Comparison of ENCODE assay signal across 8 cellular contexts in the genomic region with DNA sequence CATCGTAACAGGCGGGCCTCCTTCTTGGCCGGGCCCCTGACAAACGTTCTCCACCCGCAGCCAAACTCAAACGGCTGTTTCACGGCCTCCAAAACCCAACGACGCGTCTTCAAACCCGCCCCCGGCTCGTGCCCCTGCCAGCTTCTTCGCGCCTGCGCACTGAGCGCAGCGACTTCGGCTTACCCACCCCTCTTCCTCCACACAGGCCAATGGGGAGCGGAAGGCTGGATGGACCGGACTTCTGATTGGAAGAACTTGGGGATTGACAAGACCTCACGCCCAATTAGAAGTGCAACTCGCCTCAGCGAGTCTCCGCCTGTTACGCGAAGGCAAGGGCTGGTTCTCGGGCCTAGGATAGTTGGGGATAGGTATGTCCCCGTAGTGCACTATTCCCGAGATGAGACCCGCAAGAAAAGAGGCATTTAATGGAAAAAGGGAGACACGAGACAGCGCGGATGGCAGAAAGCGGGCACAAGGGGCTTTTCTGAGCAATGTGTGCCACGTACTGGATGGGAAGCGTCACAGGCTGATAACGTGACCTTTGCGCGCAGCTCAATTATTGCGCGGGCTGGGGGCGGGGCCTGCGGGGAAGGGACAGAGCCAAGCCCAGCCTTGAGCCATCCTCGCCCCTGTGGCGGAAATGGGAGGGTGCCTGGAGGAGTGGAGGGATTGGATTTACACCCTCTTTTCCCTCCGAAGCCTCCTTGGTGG. TPM values are rescaled to one million over a fixed set of nuclear protein-coding genes. Genes with fewer than 3 reads are reported as not detected.
A peak's percentile ranks its signal among the peaks of the same experiment; 100 is the strongest.
DNase-seq lines count a peak whose midpoint lies in the region; FAIRE-seq and TF ChIP-seq lines count a peak whose summit lies in the region.

A gene (minus strand): TSS at position 111 of the 711 bp plus-strand sequence. CDS start 108 bp downstream, at position 3.

- peaks cover 35 to 40% of the 10 kb centered on the region in 2 experiments for H3K4me1 ChIP-seq in neutrophil (ENCODE audit: control insufficient read depth in 1 of 2, insufficient read depth in 1 of 2, low read depth in 1 of 2, low read length in 1 of 2)

- no peaks in the 10 kb centered on the region for H3K9me3 Mint-ChIP-seq in HFFc6

- H3K27ac Mint-ChIP-seq in HFFc6: no peak within 1 kb of the TSS

- H3K27ac ChIP-seq in neutrophil (peak within 1 kb of the TSS; percentile 92), substantia nigra (ENCODE audit: low read depth, low read length, poor library complexity, severe bottlenecking) (peak within 1 kb of the TSS; percentile 99)

- H3K4me3 Mint-ChIP-seq in HFFc6: no peak within 1 kb of the TSS

- TF ChIP-seq CTCF in GM06990 (IDR thresholded peaks at IDR 0.05; ENCODE audit: insufficient read depth, low read length, poor library complexity, severe bottlenecking) (no peak), HFFc6 (IDR thresholded peaks at IDR 0.05) (no peak), neutrophil (IDR thresholded peaks at IDR 0.05) (no peak)

- no peaks in the 10 kb centered on the region; the same call in 1 of the 2 replicates for H3K36me3 ChIP-seq in GM06990 (ENCODE audit: control insufficient read depth, insufficient read depth, low read length)
- H3K36me3 ChIP-seq in neutrophil: no peaks in the 10 kb centered on the region

- peaks cover 29% of the 10 kb centered on the region for H3K4me1 Mint-ChIP-seq in HFFc6 (ENCODE audit: low read depth)

- H3K27me3 ChIP-seq in GM06990 (replicated peaks; ENCODE audit: control insufficient read depth, insufficient read depth, low read length) (no peaks in the 10 kb centered on the region), neutrophil (peaks cover 42% of the 10 kb centered on the region)

- peak; percentile 96 for DNase-seq in GM06990 (ENCODE audit: extremely low read depth, insufficient read length)
- peak; percentile 100 for DNase-seq in HFFc6
- peak; percentile 100 for DNase-seq in NAMALWA (ENCODE audit: low spot score)
- DNase-seq in SK-MEL-5 (ENCODE audit: low read depth, low spot score): peak; percentile 100
- peak; percentile 97 for DNase-seq in activated naive CD4-positive, alpha-beta T cell treated with Interleukin-2 at 50 U/mL for 16 hours
- peak; percentile 83 to 91 for DNase-seq in frontal cortex (ENCODE audit: low spot score in 2 of 2)
- peak; percentile 82 to 100 (median 97) for DNase-seq in substantia nigra (lab: John Stamatoyannopoulos, UW)

- H3K4me3 ChIP-seq in GM06990 (replicated peaks; ENCODE audit: low read depth, low read length) (peak within 1 kb of the TSS; percentile 84), neutrophil (ENCODE audit: low read depth in 1 of 2, low read length in 1 of 2) (peak within 1 kb of the TSS; percentile 88 to 97)

- in situ Hi-C loops in SK-MEL-5 (cut with HindIII; ENCODE audit: low pct_unique_long_range_greater_than_20kb, low sequenced_read_pairs): no loop called here

- H3K27me3 Mint-ChIP-seq in HFFc6 (ENCODE audit: insufficient read depth): peaks cover 4% of the 10 kb centered on the region

- peaks cover 8% of the 10 kb centered on the region; the same call in 1 of the 2 replicates for H3K36me3 Mint-ChIP-seq in HFFc6 (ENCODE audit: low read depth)

- H3K9me3 ChIP-seq in neutrophil: no peaks in the 10 kb centered on the region

- no peak for FAIRE-seq in frontal cortex (lab: Jason Lieb, UNC)

RNA-seq across cellular contexts. Expression of the gene that starts here (rescaled TPM):
- total RNA-seq in HFFc6 (2021; fragmentation: NEBNext Ultra II Directional; extraction: Animal tissue kit (Norgen Biotek cat#: 25700)): 100 to 1,000 TPM; 218 to 254 (median 240) TPM
- 105 and 108 TPM in 2 replicates for total RNA-seq in SK-MEL-5 (2014; rRNA removed; shearing (Covaris generic))
- polyA plus RNA-seq in SK-MEL-5 (2015; cell fraction: cytosol; rRNA removed): 226 and 249 TPM in 2 replicates
- polyA plus RNA-seq in SK-MEL-5 (2015; cell fraction: nucleus; rRNA removed): 38.1 and 62.3 TPM in 2 replicates
- 92.9 TPM for total RNA-seq in frontal cortex

Comparison
In these comparisons a context has a peak if more than half of its experiments do, and no peak if none do; other contexts are left out.
1. Peak in every context shown above with its lines: DNase-seq, H3K4me3 ChIP-seq and H3K27ac ChIP-seq.